ENCODE assay signal across 13 cellular contexts in the genomic region with DNA sequence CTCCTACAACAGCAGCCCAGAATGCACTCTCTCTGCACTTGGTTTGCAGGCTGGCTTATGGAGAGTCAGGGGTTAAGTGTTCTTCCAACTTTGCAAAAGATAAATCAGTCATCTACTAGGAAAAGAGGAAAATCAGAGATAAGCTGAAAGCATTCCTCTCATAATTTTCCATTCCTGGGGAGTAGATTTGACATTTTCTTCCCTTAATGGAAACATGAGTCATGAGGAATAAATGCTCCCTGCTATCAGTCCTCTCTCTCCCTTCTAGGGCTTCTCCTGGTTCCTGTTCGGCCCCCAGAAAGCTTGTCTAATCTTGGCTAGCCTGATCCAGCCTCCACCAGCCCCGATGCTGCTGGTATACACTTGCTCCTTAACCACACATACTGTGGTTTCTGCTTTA. TPM values are rescaled to one million over a fixed set of nuclear protein-coding genes. Genes with fewer than 3 reads are reported as not detected.
DNase-seq lines count a peak whose midpoint lies in the region; TF ChIP-seq lines count a peak whose summit lies in the region.
"Had no signal": no experiment of that assay in that cellular context is flagged by ENCODE, and none has a peak within 500 bp of the region (broad histone marks: within the 10 kb centered on the region; RNA-seq: fewer than 3 reads in every experiment).

No MANE protein-coding gene starts in this region.

- H3K9me3 ChIP-seq in BE2C (no peaks in the 10 kb centered on the region), Karpas-422 (ENCODE audit: low read length) (no peaks in the 10 kb centered on the region), tibial nerve (no peaks in the 10 kb centered on the region)
- H3K9me3 ChIP-seq: body of pancreas had no signal

- peak overlapping the region in 55 of 59 donors; percentile 3 to 95 (median 81) for H3K27ac ChIP-seq in dorsolateral prefrontal cortex
- H3K27ac ChIP-seq in Karpas-422 (ENCODE audit: low read length), result no peak overlapping the region
- no peak overlapping the region for H3K27ac ChIP-seq in tibial nerve
- H3K27ac ChIP-seq: body of pancreas had no signal

- H3K9ac ChIP-seq in Karpas-422 (ENCODE audit: low read length), result no peak overlapping the region

- TF ChIP-seq CTCF in BE2C (IDR thresholded peaks at IDR 0.05; ENCODE audit: low read depth, low read length) (no peak), dorsolateral prefrontal cortex (IDR thresholded peaks at IDR 0.05 in 54 of 56, conservative IDR thresholded peaks at IDR 0.05 in 2 of 56; ENCODE audit: low read depth in 1 of 56, partially characterized antibody in 56 of 56) (no peak), mesothelial cell of epicardium (IDR thresholded peaks at IDR 0.05; ENCODE audit: unreplicated experiment) (no peak), CD14-positive monocyte (IDR thresholded peaks at IDR 0.05) (no peak), tibial nerve (IDR thresholded peaks at IDR 0.05) (no peak)

- peak overlapping the region; percentile 88 for H3K27ac Mint-ChIP-seq in mesothelial cell of epicardium
- H3K27ac Mint-ChIP-seq in activated T-cell treated with anti-CD3 and anti-CD28 coated beads, Interleukin-2, amount 50 U/mL, for 24 hours, result no peak overlapping the region
- H3K27ac Mint-ChIP-seq in CD14-positive monocyte, result no peak overlapping the region
- H3K27ac Mint-ChIP-seq: CD4-positive, alpha-beta memory T cell; T-helper 2 cell treated with Interferon-gamma antibody and Interleukin-4, amounts not matched to agents 5 μg/mL and 100 μg/mL, for 36 hours had no signal

- H3K36me3 ChIP-seq in BE2C (no peaks in the 10 kb centered on the region), Karpas-422 (ENCODE audit: insufficient read depth, low read length) (no peaks in the 10 kb centered on the region), tibial nerve (no peaks in the 10 kb centered on the region)

- H2AFZ ChIP-seq in Karpas-422 (ENCODE audit: low read length), result no peak overlapping the region

- H3K9me2 ChIP-seq in Karpas-422 (replicated peaks; ENCODE audit: insufficient read depth, low read length), result no peaks in the 10 kb centered on the region

- DNase-seq in BE2C (peak; percentile 52), NCI-H69 (lab: John Stamatoyannopoulos, UW) (peak; percentile 16), dorsolateral prefrontal cortex (no peak), mesothelial cell of epicardium (ENCODE audit: low spot score in 2 of 2, unreplicated experiment in 2 of 2) (no peak), Karpas-422 (no peak), CD14-positive monocyte (ENCODE audit: low spot score) (no peak), tibial nerve (ENCODE audit: low spot score in 2 of 2) (no peak)
- DNase-seq in activated T-cell treated with anti-CD3 and anti-CD28 coated beads, Interleukin-2, amount 50 U/mL, for 24 hours, result no peak
- DNase-seq: body of pancreas; CD4-positive, alpha-beta memory T cell; NCI-H1092 treated with DMSO at 0.1 percent for 48 hours; stimulated activated CD8-positive, alpha-beta memory T cell treated with anti-CD3 and anti-CD28 coated beads, Interleukin-4, amount 100 ng/mL, for 48 hours had no signal

- no peaks in the 10 kb centered on the region for H3K27me3 ChIP-seq in BE2C
- no peaks in the 10 kb centered on the region for H3K27me3 ChIP-seq in dorsolateral prefrontal cortex
- H3K27me3 ChIP-seq in Karpas-422 (ENCODE audit: low read length), result no peaks in the 10 kb centered on the region
- no peaks in the 10 kb centered on the region for H3K27me3 ChIP-seq in tibial nerve
- H3K27me3 ChIP-seq: body of pancreas had no signal

- H3K4me2 ChIP-seq in Karpas-422 (ENCODE audit: low read depth, low read length, poor library complexity, severe bottlenecking), result no peak overlapping the region

- intact Hi-C loops in dorsolateral prefrontal cortex (cut with DNase I), result no loop called here
- intact Hi-C loops in CD14-positive monocyte (cut with micrococcal nuclease), result no loop called here

- H4K20me1 ChIP-seq in Karpas-422 (ENCODE audit: insufficient read depth, low read depth, low read length), result no peaks in the 10 kb centered on the region

- H3K4me1 ChIP-seq in BE2C, result no peaks in the 10 kb centered on the region; the same call in 1 of the 2 replicates
- H3K4me1 ChIP-seq in Karpas-422 (ENCODE audit: low read length), result no peaks in the 10 kb centered on the region
- H3K4me1 ChIP-seq in tibial nerve, result peaks cover 0 to 11% (median 0%) of the 10 kb centered on the region in 4 donors
- H3K4me1 ChIP-seq: body of pancreas had no signal

- peaks cover 9% of the 10 kb centered on the region for H3K36me3 Mint-ChIP-seq in mesothelial cell of epicardium
- H3K36me3 Mint-ChIP-seq in activated T-cell treated with anti-CD3 and anti-CD28 coated beads, Interleukin-2, amount 50 U/mL, for 24 hours (ENCODE audit: low read depth), result no peaks in the 10 kb centered on the region
- H3K36me3 Mint-ChIP-seq in CD14-positive monocyte, result no peaks in the 10 kb centered on the region
- H3K36me3 Mint-ChIP-seq: CD4-positive, alpha-beta memory T cell had no signal

- H3K9me3 Mint-ChIP-seq in mesothelial cell of epicardium, result peaks cover 11% of the 10 kb centered on the region
- H3K9me3 Mint-ChIP-seq in activated T-cell treated with anti-CD3 and anti-CD28 coated beads, Interleukin-2, amount 50 U/mL, for 24 hours, result no peaks in the 10 kb centered on the region
- H3K9me3 Mint-ChIP-seq in CD14-positive monocyte, result peaks cover 0 to 3% (median 0%) of the 10 kb centered on the region in 7 donors
- H3K9me3 Mint-ChIP-seq: T-helper 2 cell treated with Interferon-gamma antibody and Interleukin-4, amounts not matched to agents 5 μg/mL and 100 μg/mL, for 36 hours had no signal

- no peak overlapping the region for H3K4me3 ChIP-seq in BE2C (ENCODE audit: low read depth, low read length)
- no peak overlapping the region for H3K4me3 ChIP-seq in dorsolateral prefrontal cortex
- no peak overlapping the region for H3K4me3 ChIP-seq in Karpas-422 (ENCODE audit: low read length)
- no peak overlapping the region for H3K4me3 ChIP-seq in tibial nerve
- H3K4me3 ChIP-seq: body of pancreas had no signal

- no peak for TF ChIP-seq EP300 in tibial nerve (IDR thresholded peaks at IDR 0.05)

- H3K4me3 Mint-ChIP-seq in mesothelial cell of epicardium (no peak overlapping the region), CD14-positive monocyte (no peak overlapping the region)
- no peak overlapping the region for H3K4me3 Mint-ChIP-seq in activated T-cell treated with anti-CD3 and anti-CD28 coated beads, Interleukin-2, amount 50 U/mL, for 24 hours
- H3K4me3 Mint-ChIP-seq: CD4-positive, alpha-beta memory T cell; T-helper 2 cell treated with Interferon-gamma antibody and Interleukin-4, amounts not matched to agents 5 μg/mL and 100 μg/mL, for 36 hours had no signal

- no peaks in the 10 kb centered on the region for H3K27me3 Mint-ChIP-seq in mesothelial cell of epicardium (ENCODE audit: low read depth)
- H3K27me3 Mint-ChIP-seq in activated T-cell treated with anti-CD3 and anti-CD28 coated beads, Interleukin-2, amount 50 U/mL, for 24 hours, result peaks cover 50% of the 10 kb centered on the region
- H3K27me3 Mint-ChIP-seq in CD14-positive monocyte (ENCODE audit: low read depth in 3 of 3), result peaks cover 0 to 2% (median 0%) of the 10 kb centered on the region in 3 donors

- TF ChIP-seq POLR2A in tibial nerve (IDR thresholded peaks at IDR 0.05), result no peak

- H3K4me1 Mint-ChIP-seq in mesothelial cell of epicardium (peaks cover 38% of the 10 kb centered on the region), CD14-positive monocyte (no peaks in the 10 kb centered on the region)
- H3K4me1 Mint-ChIP-seq in activated T-cell treated with anti-CD3 and anti-CD28 coated beads, Interleukin-2, amount 50 U/mL, for 24 hours (ENCODE audit: low read depth), result no peaks in the 10 kb centered on the region
- H3K4me1 Mint-ChIP-seq: CD4-positive, alpha-beta memory T cell had no signal

- H3K79me2 ChIP-seq in Karpas-422 (ENCODE audit: low read length), result no peaks in the 10 kb centered on the region

- 23 to 33% methylated on average over 2 of the region's 2 CpGs for WGBS in tibial nerve, 2 donors

RNA-seq across cellular contexts. Expression of gene ENOX1, which starts 28.4 kb away (rescaled TPM):
- 14.5 TPM for polyA plus RNA-seq in BE2C (2012; ENCODE audit: insufficient read depth, insufficient read length, low read depth)
- total RNA-seq in dorsolateral prefrontal cortex (10 to 100 TPM; 13.5 to 35.9 (median 25.1) TPM), mesothelial cell of epicardium (2.5 to 3.0 TPM (median 3.0 TPM) in 3 replicates), tibial nerve (1 to 10 TPM; 2.6 to 8.2 (median 4.6) TPM)
- not detected in 2 replicates for total RNA-seq in Karpas-422 (2014; rRNA removed; shearing (Covaris generic); ENCODE audit: low replicate concordance)
- polyA plus RNA-seq in CD14-positive monocyte, result under 1 TPM in 1 of 2 donors, not detected in 1; 0.04 TPM
- total RNA-seq: CD4-positive, alpha-beta memory T cell had no signal
- polyA plus RNA-seq: CD4-positive, alpha-beta memory T cell had no signal

Comparison
In these comparisons a context has a peak if more than half of its experiments do, and no peak if none do; other contexts are left out.
1. DNase-seq: peak in BE2C (single experiment) and NCI-H69 (single experiment); none in dorsolateral prefrontal cortex (0 of 10), mesothelial cell of epicardium (0 of 2), Karpas-422 (single experiment), activated T-cell treated with anti-CD3 and anti-CD28 coated beads, Interleukin-2, amount 50 U/mL, for 24 hours (single experiment), CD14-positive monocyte (single experiment) and tibial nerve (0 of 2).
2. H3K27ac ChIP-seq: peak in dorsolateral prefrontal cortex (55 of 59); none in Karpas-422 (single experiment) and tibial nerve (0 of 4).